In the genomic region with DNA sequence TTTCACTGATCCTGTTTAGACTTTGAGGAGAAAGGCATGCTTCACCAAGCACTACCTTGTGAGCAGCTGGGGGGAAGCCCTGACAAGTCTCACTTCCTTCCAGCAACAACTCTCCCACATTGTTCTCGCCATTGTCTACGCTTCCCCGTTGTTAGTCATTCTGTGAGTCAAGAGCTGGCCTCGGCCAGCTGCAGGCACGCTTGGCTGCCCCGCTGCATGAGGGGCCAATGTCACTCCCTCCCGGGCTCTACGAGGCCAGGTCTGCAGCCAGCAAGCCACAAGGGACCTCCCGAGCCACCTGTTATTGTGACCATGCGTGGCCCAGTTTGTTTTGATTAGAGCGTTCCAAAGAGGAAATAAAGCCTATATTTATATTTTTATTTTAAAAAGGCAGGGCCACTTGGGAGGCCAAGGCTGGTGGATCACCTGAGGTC, we compare ENCODE assay signal across 8 cellular contexts.
DNase-seq lines count a peak whose midpoint lies in the region; ATAC-seq and FAIRE-seq lines count a peak whose summit lies in the region.

No MANE protein-coding gene starts in this region.

- intact Hi-C loops in Right ventricle myocardium inferior (cut with DNase I): loop anchor here (5.0 kb wide), 1 partner anchor 37 kb away; no protein-coding TSS in a partner anchor

- H3K36me3 ChIP-seq in subcutaneous abdominal adipose tissue (ENCODE audit: control insufficient read depth in 5 of 5, insufficient read depth in 5 of 5, low read length in 5 of 5): no peaks in the 10 kb centered on the region

- ATAC-seq in GM19035 (IDR thresholded peaks at IDR 0.05; ENCODE audit: unreplicated experiment): peak; percentile 98
- peak; percentile 98 for ATAC-seq in HG03097 (IDR thresholded peaks at IDR 0.05; ENCODE audit: low FRiP score, unreplicated experiment)
- peak; percentile 24 for ATAC-seq in Right ventricle myocardium inferior

- H3K27me3 ChIP-seq in subcutaneous abdominal adipose tissue (ENCODE audit: control insufficient read depth in 5 of 5, insufficient read depth in 4 of 5, low read length in 5 of 5): no peaks in the 10 kb centered on the region

- H3K9me3 ChIP-seq in subcutaneous abdominal adipose tissue (ENCODE audit: control insufficient read depth in 5 of 5, low read length in 5 of 5): peaks cover 0 to 5% (median 0%) of the 10 kb centered on the region in 5 donors

- H3K4me3 ChIP-seq in subcutaneous abdominal adipose tissue (ENCODE audit: low read depth in 1 of 5, low read length in 5 of 5): no peak overlapping the region

- H3K27ac ChIP-seq in subcutaneous abdominal adipose tissue (ENCODE audit: low read depth, low read length): peak overlapping the region; percentile 39

- FAIRE-seq in RCC 7860 (lab: Jason Lieb, UNC): peak; percentile 89

- DNase-seq in DMS53 (lab: John Stamatoyannopoulos, UW) (peak; percentile 96), RCC 7860 (ENCODE audit: low spot score) (peak; percentile 91), Right ventricle myocardium inferior (ENCODE audit: missing footprints) (peak; percentile 77), cortex of kidney (lab: John Stamatoyannopoulos, UW) (no peak), foreskin melanocyte (no peak)

- peaks cover 14 to 53% (median 47%) of the 10 kb centered on the region in 5 donors for H3K4me1 ChIP-seq in subcutaneous abdominal adipose tissue (ENCODE audit: control insufficient read depth in 5 of 5, insufficient read depth in 5 of 5, low read length in 5 of 5)

- H3K9ac ChIP-seq in subcutaneous abdominal adipose tissue (ENCODE audit: low read length in 5 of 5): peak overlapping the region in 1 of 5 donors; percentile 11

Comparison
In these comparisons a context has a peak if more than half of its experiments do, and no peak if none do; other contexts are left out.
1. DNase-seq: peak in DMS53 (single experiment), RCC 7860 (single experiment) and Right ventricle myocardium inferior (single experiment); none in cortex of kidney (single experiment) and foreskin melanocyte (single experiment).
2. ATAC-seq: peak in every context shown above with its lines; median percentile 98 in GM19035; 98 in HG03097; 24 in Right ventricle myocardium inferior.